In genomic region chr1:235504494-235505222, GRCh38 we compare ENCODE assay signal across 8 cellular contexts. TPM values are rescaled to one million over a fixed set of nuclear protein-coding genes. Genes with fewer than 3 reads are reported as not detected.
DNase-seq lines count a peak whose midpoint lies in the region; ATAC-seq and TF ChIP-seq lines count a peak whose summit lies in the region.

No MANE protein-coding gene starts in this region.

- H3K4me1 ChIP-seq in CD4-positive, alpha-beta memory T cell (ENCODE audit: insufficient read depth, low read length): peaks cover 20% of the 10 kb centered on the region
- peaks cover 16% of the 10 kb centered on the region for H3K4me1 ChIP-seq in lower lobe of right lung

- ATAC-seq in GM19438 (IDR thresholded peaks at IDR 0.05; ENCODE audit: low read depth, unreplicated experiment) (peak; percentile 86), HG03575 (IDR thresholded peaks at IDR 0.05; ENCODE audit: extremely low read depth, insufficient number of reproducible peaks, low FRiP score, unreplicated experiment) (peak; percentile 76), lower lobe of right lung (peak; percentile 94 to 98)

- intact Hi-C loops in CD4-positive, alpha-beta memory T cell (cut with micrococcal nuclease): loop anchor here (1.0 to 5.0 kb wide), 7 partner anchors 138 to 1100 kb away; partner anchors contain the start of genes ARID4B, GGPS1, HEATR1 and LYST
- intact Hi-C loops in lower lobe of right lung (cut with DNase I): no loop called here

- POLR2A ChIA-PET in CD4-positive, alpha-beta memory T cell (lab: Charles Lee; ENCODE audit: partially characterized antibody): interaction anchor here (0.5 to 3.0 kb wide), 28 partner anchors 9 to 1131 kb away, joined by 3 to 14 read pairs (median 4); partner anchors contain the start of genes ARID4B, COA6, GGPS1 and GNG4
- POLR2A ChIA-PET in activated CD4-positive, alpha-beta memory T cell treated with anti-CD3 and anti-CD28 coated beads, Interleukin-2, amount 10 ng/mL, durations not matched to agents 7 days and 5 days (lab: Charles Lee): interaction anchor here (0.6 to 3.1 kb wide), 21 partner anchors 11 to 1129 kb away, joined by 3 to 21 read pairs (median 4); partner anchors contain the start of genes IRF2BP2, LYST, RBM34 and TARBP1

- H3K27me3 Mint-ChIP-seq in CD4-positive, alpha-beta memory T cell: peaks cover 0 to 1% of the 10 kb centered on the region in 2 donors
- peaks cover 5% of the 10 kb centered on the region for H3K27me3 Mint-ChIP-seq in activated CD4-positive, alpha-beta memory T cell treated with anti-CD3 and anti-CD28 coated beads, Interleukin-2, amount 10 ng/mL, durations not matched to agents 7 days and 5 days

- H3K9me3 ChIP-seq in CD4-positive, alpha-beta memory T cell (ENCODE audit: control insufficient read depth in 1 of 2, low read length in 2 of 2): no peaks in the 10 kb centered on the region
- H3K9me3 ChIP-seq in lower lobe of right lung: no peaks in the 10 kb centered on the region

- H3K4me3 Mint-ChIP-seq in CD4-positive, alpha-beta memory T cell: peak overlapping the region; percentile 92 to 98 (median 96)
- peak overlapping the region; percentile 94 for H3K4me3 Mint-ChIP-seq in activated CD4-positive, alpha-beta memory T cell treated with anti-CD3 and anti-CD28 coated beads, Interleukin-2, amount 10 ng/mL, durations not matched to agents 7 days and 5 days

- CTCF ChIA-PET in CD4-positive, alpha-beta memory T cell (lab: Charles Lee; ENCODE audit: partially characterized antibody): interaction anchor here (0.6 to 2.1 kb wide), 24 partner anchors 9 to 1119 kb away, joined by 3 to 17 read pairs (median 4); no protein-coding TSS in a partner anchor
- CTCF ChIA-PET in activated CD4-positive, alpha-beta memory T cell treated with anti-CD3 and anti-CD28 coated beads, Interleukin-2, amount 10 ng/mL, durations not matched to agents 7 days and 5 days (lab: Charles Lee): interaction anchor here (0.6 to 3.1 kb wide), 36 partner anchors 9 to 904 kb away, joined by 3 to 23 read pairs (median 4); no protein-coding TSS in a partner anchor

- peak overlapping the region; percentile 85 for H3K27ac ChIP-seq in CD4-positive, alpha-beta memory T cell (ENCODE audit: low read depth, low read length)
- H3K27ac ChIP-seq in lower lobe of right lung: peak overlapping the region; percentile 97

- peaks cover 0 to 14% of the 10 kb centered on the region in 2 donors for H3K36me3 Mint-ChIP-seq in CD4-positive, alpha-beta memory T cell
- H3K36me3 Mint-ChIP-seq in activated CD4-positive, alpha-beta memory T cell treated with anti-CD3 and anti-CD28 coated beads, Interleukin-2, amount 10 ng/mL, durations not matched to agents 7 days and 5 days (ENCODE audit: low read depth): no peaks in the 10 kb centered on the region

- peak overlapping the region; percentile 97 to 100 (median 98) for H3K27ac Mint-ChIP-seq in CD4-positive, alpha-beta memory T cell
- peak overlapping the region; percentile 98 for H3K27ac Mint-ChIP-seq in activated CD4-positive, alpha-beta memory T cell treated with anti-CD3 and anti-CD28 coated beads, Interleukin-2, amount 10 ng/mL, durations not matched to agents 7 days and 5 days

- TF ChIP-seq CTCF in lower lobe of right lung (IDR thresholded peaks at IDR 0.05): peak; percentile 90

- no peaks in the 10 kb centered on the region for H3K9me3 Mint-ChIP-seq in CD4-positive, alpha-beta memory T cell
- no peaks in the 10 kb centered on the region for H3K9me3 Mint-ChIP-seq in activated CD4-positive, alpha-beta memory T cell treated with anti-CD3 and anti-CD28 coated beads, Interleukin-2, amount 10 ng/mL, durations not matched to agents 7 days and 5 days

- peak; percentile 97 to 99 (median 98) for DNase-seq in CD4-positive, alpha-beta memory T cell
- DNase-seq in NCI-H82 (lab: John Stamatoyannopoulos, UW): peak; percentile 100
- peak; percentile 99 for DNase-seq in activated CD4-positive, alpha-beta memory T cell treated with anti-CD3 and anti-CD28 coated beads, Interleukin-2, amount 10 ng/mL, durations not matched to agents 7 days and 5 days
- DNase-seq in ecto neural progenitor cell (ENCODE audit: low spot score): peak; percentile 100
- DNase-seq in lower lobe of right lung: peak; percentile 100
- DNase-seq in stimulated activated CD4-positive, alpha-beta T cell treated with anti-CD3 and anti-CD28 coated beads, TNF-alpha, amount 100 ng/mL, for 24 hours (ENCODE audit: low read depth in 3 of 3): peak; percentile 97 to 99 (median 99)

- H3K4me1 Mint-ChIP-seq in CD4-positive, alpha-beta memory T cell: peaks cover 12 to 32% (median 19%) of the 10 kb centered on the region in 4 donors
- peaks cover 26% of the 10 kb centered on the region for H3K4me1 Mint-ChIP-seq in activated CD4-positive, alpha-beta memory T cell treated with anti-CD3 and anti-CD28 coated beads, Interleukin-2, amount 10 ng/mL, durations not matched to agents 7 days and 5 days

- peak overlapping the region; percentile 74 for H3K4me3 ChIP-seq in CD4-positive, alpha-beta memory T cell (ENCODE audit: low read length in 2 of 2)
- peak overlapping the region; percentile 84 for H3K4me3 ChIP-seq in lower lobe of right lung

- H3K27me3 ChIP-seq in CD4-positive, alpha-beta memory T cell (ENCODE audit: insufficient read depth, low read length): no peaks in the 10 kb centered on the region
- no peaks in the 10 kb centered on the region for H3K27me3 ChIP-seq in lower lobe of right lung (ENCODE audit: low read depth)

- H3K36me3 ChIP-seq in CD4-positive, alpha-beta memory T cell (ENCODE audit: insufficient read depth, low read length): no peaks in the 10 kb centered on the region
- H3K36me3 ChIP-seq in lower lobe of right lung: no peaks in the 10 kb centered on the region

RNA-seq across cellular contexts. Expression of gene B3GALNT2, which starts 0.4 kb away (rescaled TPM):
- total RNA-seq in CD4-positive, alpha-beta memory T cell: 10 to 100 TPM; 11.0 to 12.1 TPM
- 1 to 10 TPM; 6.3 to 7.2 TPM for polyA plus RNA-seq in CD4-positive, alpha-beta memory T cell
- 10 to 100 TPM; 14.0 to 14.2 TPM for total RNA-seq in activated CD4-positive, alpha-beta memory T cell treated with anti-CD3 and anti-CD28 coated beads, Interleukin-2, amount 10 ng/mL, durations not matched to agents 7 days and 5 days
- total RNA-seq in lower lobe of right lung: 15.5 TPM

Comparison
In these comparisons a context has a peak if more than half of its experiments do, and no peak if none do; other contexts are left out.
1. Peak in every context shown above with its lines: DNase-seq, ATAC-seq, H3K4me3 ChIP-seq and H3K27ac ChIP-seq.